ENCODE assay signal across 1 cellular context in genomic region chr13:38606697-38607096, GRCh38.
TF ChIP-seq lines count a peak whose summit lies in the region.

No MANE protein-coding gene starts in this region.

TF ChIP-seq in GM23338, 12 proteins besides CTCF, POLR2A, EP300 and RAD21 (continued from another document):
- no peak for TF ChIP-seq ETS1 (IDR thresholded peaks at IDR 0.05)
- no peak for TF ChIP-seq ZNF462 (CRISPR knock-in tag; IDR thresholded peaks at IDR 0.05)
- no peak for TF ChIP-seq ZNF114 (CRISPR knock-in tag; IDR thresholded peaks at IDR 0.05)
- no peak for TF ChIP-seq REST (IDR thresholded peaks at IDR 0.05; ENCODE audit: unreplicated experiment)
- TF ChIP-seq POLR2AphosphoS5 (IDR thresholded peaks at IDR 0.05; ENCODE audit: low read depth), result no peak
- no peak for TF ChIP-seq EZH2phosphoT487 (IDR thresholded peaks at IDR 0.05; ENCODE audit: unreplicated experiment)
- no peak for TF ChIP-seq JUNB (IDR thresholded peaks at IDR 0.05; ENCODE audit: unreplicated experiment)
- TF ChIP-seq CREB1 (CRISPR knock-in tag; IDR thresholded peaks at IDR 0.05; ENCODE audit: low read depth), result no peak
- no peak for TF ChIP-seq EZH2 (IDR thresholded peaks at IDR 0.05; ENCODE audit: low read depth, unreplicated experiment)
- no peak for TF ChIP-seq ZNF331 (CRISPR knock-in tag; IDR thresholded peaks at IDR 0.05; ENCODE audit: low read depth)
- no peak for TF ChIP-seq NANOG (IDR thresholded peaks at IDR 0.05; ENCODE audit: borderline replicate concordance)
